1 cellular context compared by ENCODE assay signal in the genomic region with DNA sequence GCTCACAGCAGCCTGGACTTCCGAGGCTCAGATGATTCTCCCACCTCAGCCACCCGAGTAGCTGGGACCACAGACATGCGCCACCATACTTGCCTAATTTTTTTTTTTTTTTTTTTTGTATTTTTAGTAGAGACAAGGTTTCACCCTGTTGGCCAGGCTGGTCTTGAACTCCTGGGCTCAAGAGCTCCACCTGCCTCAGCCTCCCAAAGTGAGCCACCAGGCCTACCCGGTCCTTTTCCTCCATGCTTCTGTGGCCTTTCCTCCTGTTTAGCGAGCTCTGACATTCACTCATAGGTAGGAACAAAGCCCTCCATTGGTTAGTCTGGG.
TF ChIP-seq lines count a peak whose summit lies in the region.

No MANE protein-coding gene starts in this region.

TF ChIP-seq in HCT116, 20 proteins besides CTCF, POLR2A, EP300 and RAD21 (continued from another document):
- TF ChIP-seq, protein P1, sequence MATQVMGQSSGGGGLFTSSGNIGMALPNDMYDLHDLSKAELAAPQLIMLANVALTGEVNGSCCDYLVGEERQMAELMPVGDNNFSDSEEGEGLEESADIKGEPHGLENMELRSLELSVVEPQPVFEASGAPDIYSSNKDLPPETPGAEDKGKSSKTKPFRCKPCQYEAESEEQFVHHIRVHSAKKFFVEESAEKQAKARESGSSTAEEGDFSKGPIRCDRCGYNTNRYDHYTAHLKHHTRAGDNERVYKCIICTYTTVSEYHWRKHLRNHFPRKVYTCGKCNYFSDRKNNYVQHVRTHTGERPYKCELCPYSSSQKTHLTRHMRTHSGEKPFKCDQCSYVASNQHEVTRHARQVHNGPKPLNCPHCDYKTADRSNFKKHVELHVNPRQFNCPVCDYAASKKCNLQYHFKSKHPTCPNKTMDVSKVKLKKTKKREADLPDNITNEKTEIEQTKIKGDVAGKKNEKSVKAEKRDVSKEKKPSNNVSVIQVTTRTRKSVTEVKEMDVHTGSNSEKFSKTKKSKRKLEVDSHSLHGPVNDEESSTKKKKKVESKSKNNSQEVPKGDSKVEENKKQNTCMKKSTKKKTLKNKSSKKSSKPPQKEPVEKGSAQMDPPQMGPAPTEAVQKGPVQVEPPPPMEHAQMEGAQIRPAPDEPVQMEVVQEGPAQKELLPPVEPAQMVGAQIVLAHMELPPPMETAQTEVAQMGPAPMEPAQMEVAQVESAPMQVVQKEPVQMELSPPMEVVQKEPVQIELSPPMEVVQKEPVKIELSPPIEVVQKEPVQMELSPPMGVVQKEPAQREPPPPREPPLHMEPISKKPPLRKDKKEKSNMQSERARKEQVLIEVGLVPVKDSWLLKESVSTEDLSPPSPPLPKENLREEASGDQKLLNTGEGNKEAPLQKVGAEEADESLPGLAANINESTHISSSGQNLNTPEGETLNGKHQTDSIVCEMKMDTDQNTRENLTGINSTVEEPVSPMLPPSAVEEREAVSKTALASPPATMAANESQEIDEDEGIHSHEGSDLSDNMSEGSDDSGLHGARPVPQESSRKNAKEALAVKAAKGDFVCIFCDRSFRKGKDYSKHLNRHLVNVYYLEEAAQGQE (IDR thresholded peaks at IDR 0.05; ENCODE audit: low read depth): no peak
- TF ChIP-seq ELF1 (IDR thresholded peaks at IDR 0.05; ENCODE audit: borderline replicate concordance, low read depth): no peak
